ENCODE assay signal across 10 cellular contexts in genomic region chr5:135543151-135543818, GRCh38. TPM values are rescaled to one million over a fixed set of nuclear protein-coding genes. Genes with fewer than 3 reads are reported as not detected.
DNase-seq lines count a peak whose midpoint lies in the region; ATAC-seq and TF ChIP-seq lines count a peak whose summit lies in the region.
"Had no signal": no experiment of that assay in that cellular context is flagged by ENCODE, and none has a peak within 500 bp of the region (broad histone marks: within the 10 kb centered on the region; RNA-seq: fewer than 3 reads in every experiment).

No MANE protein-coding gene starts in this region.

- CTCF ChIA-PET in AG04449 (lab: Yijun Ruan, JAX) = interaction anchor here (1.0 to 4.6 kb wide), 6 partner anchors 8 to 83 kb away, joined by 3 to 39 read pairs (median 4); no protein-coding TSS in a partner anchor
- CTCF ChIA-PET in naive thymus-derived CD4-positive, alpha-beta T cell (lab: Charles Lee) = interaction anchor here (0.9 to 1.2 kb wide), 2 partner anchors 9 to 15 kb away, joined by 4 read pairs; no protein-coding TSS in a partner anchor

- POLR2A ChIA-PET in AG04449 (lab: Yijun Ruan, JAX) = no interaction called here
- POLR2A ChIA-PET in naive thymus-derived CD4-positive, alpha-beta T cell (lab: Charles Lee) = no interaction called here

- H3K27me3 Mint-ChIP-seq in brain = peaks cover 99% of the 10 kb centered on the region
- peaks cover 86 to 93% (median 88%) of the 10 kb centered on the region in 5 donors for H3K27me3 Mint-ChIP-seq in naive thymus-derived CD4-positive, alpha-beta T cell

- no peak for TF ChIP-seq CTCF in AG04449 (IDR thresholded peaks at IDR 0.05; ENCODE audit: insufficient read depth, low read length, missing control alignments)
- TF ChIP-seq CTCF in brain (conservative IDR thresholded peaks at IDR 0.05) = no peak

- DNase-seq in AG04449 (ENCODE audit: low read depth, low spot score) = no peak
- no peak for DNase-seq in naive thymus-derived CD4-positive, alpha-beta T cell
- no peak for DNase-seq in DMS79 (lab: John Stamatoyannopoulos, UW)
- DNase-seq in HUDEP-2 (lab: John Stamatoyannopoulos, UW; ENCODE audit: unreplicated experiment in 76 of 76) = no peak
- DNase-seq in stimulated activated CD4-positive, alpha-beta T cell treated with anti-CD3 and anti-CD28 coated beads, Interleukin-2, amount 100 ng/mL, for 48 hours = no peak
- no peak for DNase-seq in NCI-H2107 treated with DMSO at 0.1 percent for 48 hours (lab: John Stamatoyannopoulos, UW; ENCODE audit: unreplicated experiment)

- H3K4me3 Mint-ChIP-seq in brain = peak overlapping the region; percentile 48 to 67 (median 61)
- H3K4me3 Mint-ChIP-seq in naive thymus-derived CD4-positive, alpha-beta T cell = peak overlapping the region; percentile 35 to 86 (median 69)

- peaks cover 5 to 23% of the 10 kb centered on the region in 2 donors for H3K27me3 ChIP-seq in naive thymus-derived CD4-positive, alpha-beta T cell (ENCODE audit: control insufficient read depth in 2 of 2, insufficient read depth in 2 of 2, low read length in 2 of 2)

- intact Hi-C loops in naive thymus-derived CD4-positive, alpha-beta T cell (cut with micrococcal nuclease) = no loop called here

- no peak overlapping the region for H3K27ac ChIP-seq in naive thymus-derived CD4-positive, alpha-beta T cell (ENCODE audit: low read depth, low read length)
- H3K27ac ChIP-seq: SK-N-MC had no signal

- peaks cover 0 to 20% (median 2%) of the 10 kb centered on the region in 5 experiments for H3K9me3 Mint-ChIP-seq in brain
- peaks cover 0 to 1% (median 0%) of the 10 kb centered on the region in 11 donors for H3K9me3 Mint-ChIP-seq in naive thymus-derived CD4-positive, alpha-beta T cell

- peaks cover 0 to 7% of the 10 kb centered on the region in 2 donors for H3K4me1 ChIP-seq in naive thymus-derived CD4-positive, alpha-beta T cell (ENCODE audit: control insufficient read depth in 2 of 2, insufficient read depth in 2 of 2, low read length in 2 of 2)

- H3K4me3 ChIP-seq in AG04449 (ENCODE audit: low read depth, low read length) = peak overlapping the region; percentile 32
- peak overlapping the region; percentile 60 for H3K4me3 ChIP-seq in naive thymus-derived CD4-positive, alpha-beta T cell (ENCODE audit: low read length)
- H3K4me3 ChIP-seq: SK-N-MC had no signal

- H3K4me1 Mint-ChIP-seq in brain = peaks cover 30% of the 10 kb centered on the region
- H3K4me1 Mint-ChIP-seq in naive thymus-derived CD4-positive, alpha-beta T cell = peaks cover 7 to 22% (median 11%) of the 10 kb centered on the region in 7 donors

- H3K9me3 ChIP-seq in naive thymus-derived CD4-positive, alpha-beta T cell (ENCODE audit: control insufficient read depth in 2 of 3, low read length in 3 of 3) = no peaks in the 10 kb centered on the region

- H3K27ac Mint-ChIP-seq in brain = peak overlapping the region in 4 of 5 experiments; percentile 1 to 46 (median 11)
- H3K27ac Mint-ChIP-seq in naive thymus-derived CD4-positive, alpha-beta T cell = no peak overlapping the region

- peak; percentile 28 for ATAC-seq in GM19035 (IDR thresholded peaks at IDR 0.05; ENCODE audit: unreplicated experiment)
- ATAC-seq in naive thymus-derived CD4-positive, alpha-beta T cell = no peak

- H3K36me3 Mint-ChIP-seq in brain = no peaks in the 10 kb centered on the region
- H3K36me3 Mint-ChIP-seq in naive thymus-derived CD4-positive, alpha-beta T cell = no peaks in the 10 kb centered on the region

- H3K36me3 ChIP-seq in naive thymus-derived CD4-positive, alpha-beta T cell (ENCODE audit: control insufficient read depth in 2 of 3, insufficient read depth in 3 of 3, low read length in 3 of 3) = no peaks in the 10 kb centered on the region

RNA-seq across cellular contexts. Expression of gene NEUROG1, which starts 7.5 kb away (rescaled TPM):
- polyA plus RNA-seq in brain (ENCODE audit: insufficient read depth, low read depth, low replicate concordance) = 22.3 TPM
- total RNA-seq in naive thymus-derived CD4-positive, alpha-beta T cell = not detected
- not detected for polyA plus RNA-seq in naive thymus-derived CD4-positive, alpha-beta T cell
- total RNA-seq: renal cortical epithelial cell had no signal

RNA-seq across cellular contexts. Expression of gene CXCL14, which starts 35.5 kb away (rescaled TPM):
- polyA plus RNA-seq in brain (ENCODE audit: insufficient read depth, low read depth, low replicate concordance) = 34.7 TPM
- not detected for total RNA-seq in naive thymus-derived CD4-positive, alpha-beta T cell
- not detected for polyA plus RNA-seq in naive thymus-derived CD4-positive, alpha-beta T cell

Comparison
In these comparisons a context has a peak if more than half of its experiments do, and no peak if none do; other contexts are left out.
1. H3K27ac Mint-ChIP-seq: peak in brain (4 of 5); none in naive thymus-derived CD4-positive, alpha-beta T cell (0 of 9).
2. RNA of gene NEUROG1, which starts 7.5 kb away (polyA plus RNA-seq): 22.3 TPM in brain (single experiment); not detected in naive thymus-derived CD4-positive, alpha-beta T cell; every median in the first group is over 10 times any median in the second.
3. RNA of gene CXCL14, which starts 35.5 kb away (polyA plus RNA-seq): 34.7 TPM in brain (single experiment); not detected in naive thymus-derived CD4-positive, alpha-beta T cell; every median in the first group is over 10 times any median in the second.